1 cellular context compared by ENCODE assay signal in the genomic region with DNA sequence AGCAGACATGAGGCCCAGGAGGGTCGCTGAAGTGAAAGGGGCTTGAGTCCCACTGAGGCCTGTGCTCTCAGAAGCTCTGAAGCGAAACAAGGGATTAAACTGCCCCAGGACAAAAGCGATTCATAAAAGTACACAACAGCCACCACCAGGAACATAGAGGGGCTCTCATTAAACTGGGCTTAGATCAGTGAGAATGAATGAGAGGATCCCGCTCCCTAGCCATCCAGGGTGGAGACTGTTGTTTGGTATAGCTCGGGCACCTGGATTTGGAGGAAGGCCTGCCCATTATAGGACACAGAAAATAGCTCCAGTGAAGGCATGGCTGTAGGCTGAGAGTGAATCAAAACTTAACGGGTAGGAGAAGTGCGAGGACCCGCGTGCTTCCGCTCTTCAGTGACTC.
TF ChIP-seq lines count a peak whose summit lies in the region.

No MANE protein-coding gene starts in this region.

TF ChIP-seq in GM23338, 12 proteins besides CTCF, POLR2A, EP300 and RAD21 (continued from another document):
- TF ChIP-seq ZNF331 (CRISPR knock-in tag; IDR thresholded peaks at IDR 0.05; ENCODE audit: low read depth) (no peak), POLR2AphosphoS5 (IDR thresholded peaks at IDR 0.05; ENCODE audit: low read depth) (no peak)
